ENCODE assay signal across 34 cellular contexts in the genomic region with DNA sequence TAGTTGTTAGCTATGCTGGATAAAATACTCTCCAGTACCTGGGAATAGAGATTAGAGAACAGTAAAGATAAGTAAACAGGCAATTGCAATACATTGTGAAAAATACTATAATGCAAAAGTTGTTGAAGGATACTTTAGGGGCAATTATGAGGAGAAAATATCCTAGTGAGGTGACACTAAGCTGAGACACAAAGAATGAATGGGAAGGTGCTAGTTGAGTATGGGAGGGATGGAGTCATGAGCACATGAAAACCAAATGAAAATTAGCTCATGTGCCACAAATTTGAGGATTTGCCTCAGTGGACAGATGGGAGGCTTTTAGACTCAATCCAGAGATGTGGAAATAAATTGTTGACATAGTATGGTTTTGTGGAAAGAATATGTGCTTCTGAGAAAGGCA.
"Had no signal": no experiment of that assay in that cellular context is flagged by ENCODE, and none has a peak within 500 bp of the region (broad histone marks: within the 10 kb centered on the region; RNA-seq: fewer than 3 reads in every experiment).

No MANE protein-coding gene starts in this region.

- DNase-seq: Karpas-422, Kasumi-1, KG1, MG63, MM.1S, MV-4-11, NCI-H1048, NCI-H1092, NCI-H1092 treated with DMSO at 0.1 percent for 48 hours, NCI-H1105, NCI-H1105 treated with DMSO at 0.1 percent for 48 hours, NCI-H1417, NCI-H1417 treated with DMSO at 0.1 percent for 48 hours, NCI-H1436, NCI-H1436 treated with DMSO at 0.1 percent for 48 hours, NCI-H146, NCI-H1694, NCI-H1694 treated with DMSO at 0.1 percent for 48 hours, NCI-H187, NCI-H187 treated with DMSO at 0.1 percent for 48 hours, NCI-H1930, NCI-H2029, NCI-H2029 treated with DMSO at 0.1 percent for 48 hours, NCI-H2081, NCI-H2081 treated with DMSO at 0.1 percent for 48 hours, NCI-H2107, NCI-H2171, NCI-H2171 treated with DMSO at 0.1 percent for 48 hours, NCI-H2227 treated with DMSO at 0.1 percent for 48 hours, NCI-H226, NCI-H345, NCI-H446 treated with DMSO at 0.1 percent for 48 hours, NCI-H510A had no signal

- H3K9me3 ChIP-seq: MG63 had no signal

- H3K4me3 ChIP-seq: MG63 had no signal

- H3K9ac ChIP-seq: KMS-11 had no signal

- H3K27ac ChIP-seq: KMS-11 had no signal

- H3K36me3 ChIP-seq: MG63 had no signal

- H3K27me3 ChIP-seq: MG63 had no signal
